21 cellular contexts compared by ENCODE assay signal in genomic region chr13:108095036-108095435, GRCh38.
A peak's percentile ranks its signal among the peaks of the same experiment; 100 is the strongest.
DNase-seq lines count a peak whose midpoint lies in the region; ATAC-seq and TF ChIP-seq lines count a peak whose summit lies in the region.
"Had no signal": no experiment of that assay in that cellular context is flagged by ENCODE, and none has a peak within 500 bp of the region (broad histone marks: within the 10 kb centered on the region; RNA-seq: fewer than 3 reads in every experiment).

No MANE protein-coding gene starts in this region.

- H3K27ac Mint-ChIP-seq in activated naive CD4-positive, alpha-beta T cell treated with anti-CD3 and anti-CD28 coated beads, Interleukin-2, amount 50 U/mL, for 24 hours: peak overlapping the region; percentile 87
- H3K27ac Mint-ChIP-seq in activated naive CD4-positive, alpha-beta T cell treated with anti-CD3 and anti-CD28 coated beads, Interleukin-2, amount 50 U/mL, for 72 hours: no peak overlapping the region
- peak overlapping the region; percentile 83 for H3K27ac Mint-ChIP-seq in CD8-positive, alpha-beta T cell
- peak overlapping the region; percentile 70 to 71 for H3K27ac Mint-ChIP-seq in T-cell
- H3K27ac Mint-ChIP-seq in naive thymus-derived CD4-positive, alpha-beta T cell: peak overlapping the region in 6 of 9 donors; percentile 21 to 69 (median 50)
- H3K27ac Mint-ChIP-seq: CD14-positive monocyte; CD4-positive, alpha-beta memory T cell had no signal

- H3K4me1 Mint-ChIP-seq in activated naive CD4-positive, alpha-beta T cell treated with anti-CD3 and anti-CD28 coated beads, Interleukin-2, amount 50 U/mL, for 24 hours: peaks cover 20% of the 10 kb centered on the region
- H3K4me1 Mint-ChIP-seq in CD8-positive, alpha-beta T cell (ENCODE audit: low read depth): peaks cover 7% of the 10 kb centered on the region
- H3K4me1 Mint-ChIP-seq in T-cell: peaks cover 0 to 11% (median 6%) of the 10 kb centered on the region in 3 donors
- peaks cover 0 to 33% (median 10%) of the 10 kb centered on the region in 7 donors for H3K4me1 Mint-ChIP-seq in naive thymus-derived CD4-positive, alpha-beta T cell
- H3K4me1 Mint-ChIP-seq: CD14-positive monocyte had no signal

- H3K36me3 Mint-ChIP-seq in activated naive CD4-positive, alpha-beta T cell treated with anti-CD3 and anti-CD28 coated beads, Interleukin-2, amount 50 U/mL, for 24 hours: no peaks in the 10 kb centered on the region
- H3K36me3 Mint-ChIP-seq in activated naive CD4-positive, alpha-beta T cell treated with anti-CD3 and anti-CD28 coated beads, Interleukin-2, amount 50 U/mL, for 72 hours: no peaks in the 10 kb centered on the region
- H3K36me3 Mint-ChIP-seq in CD8-positive, alpha-beta T cell: no peaks in the 10 kb centered on the region
- H3K36me3 Mint-ChIP-seq in T-cell: no peaks in the 10 kb centered on the region
- H3K36me3 Mint-ChIP-seq in naive thymus-derived CD4-positive, alpha-beta T cell: no peaks in the 10 kb centered on the region
- H3K36me3 Mint-ChIP-seq: CD14-positive monocyte; CD4-positive, alpha-beta memory T cell had no signal

- H3K4me3 ChIP-seq in CD8-positive, alpha-beta T cell (ENCODE audit: low read depth, low read length): no peak overlapping the region
- H3K4me3 ChIP-seq in naive thymus-derived CD4-positive, alpha-beta T cell (ENCODE audit: low read length): no peak overlapping the region
- H3K4me3 ChIP-seq: A549; BLaER1 treated with 17β-estradiol and CSF1 and Interleukin-3, amounts not matched to agents 10 nM and 100 nM; GM23248 had no signal

- DNase-seq in activated naive CD4-positive, alpha-beta T cell treated with anti-CD3 and anti-CD28 coated beads, Interleukin-2, amount 50 U/mL, for 72 hours (ENCODE audit: low spot score in 2 of 2): no peak
- DNase-seq in CD8-positive, alpha-beta T cell: no peak
- DNase-seq in T-cell (no peak), dermis blood vessel endothelial cell (no peak), hypothalamus (lab: John Stamatoyannopoulos, UW) (no peak)
- DNase-seq in naive thymus-derived CD4-positive, alpha-beta T cell: peak in 4 of 9 donors; percentile 0 to 42 (median 24)
- no peak for DNase-seq in stimulated activated naive CD4-positive, alpha-beta T cell treated with Interleukin-2 at 50 U/mL for 16 hours (lab: John Stamatoyannopoulos, UW)
- DNase-seq: 8988T; ACHN; AML-193; BE2C; Caco-2; CD4-positive, alpha-beta memory T cell; DMS153; DND-41; GM23248; HCEC 1CT had no signal

- POLR2A ChIA-PET in CD8-positive, alpha-beta T cell (lab: Charles Lee): no interaction called here
- POLR2A ChIA-PET in T-cell (lab: Charles Lee): no interaction called here
- POLR2A ChIA-PET in naive thymus-derived CD4-positive, alpha-beta T cell (lab: Charles Lee): no interaction called here

- intact Hi-C loops in CD8-positive, alpha-beta T cell (cut with DNase I, micrococcal nuclease): no loop called here
- intact Hi-C loops in naive thymus-derived CD4-positive, alpha-beta T cell (cut with micrococcal nuclease): no loop called here

- no peak for TF ChIP-seq CTCF in CD8-positive, alpha-beta T cell (IDR thresholded peaks at IDR 0.05)

- no peaks in the 10 kb centered on the region for H3K4me1 ChIP-seq in CD8-positive, alpha-beta T cell (ENCODE audit: insufficient read depth, low read length)
- no peaks in the 10 kb centered on the region for H3K4me1 ChIP-seq in naive thymus-derived CD4-positive, alpha-beta T cell (ENCODE audit: control insufficient read depth in 2 of 2, insufficient read depth in 2 of 2, low read length in 2 of 2)
- H3K4me1 ChIP-seq: A549; BE2C; BLaER1 treated with 17β-estradiol and CSF1 and Interleukin-3, amounts not matched to agents 10 nM and 100 nM had no signal

- H3K9me3 ChIP-seq in CD8-positive, alpha-beta T cell (ENCODE audit: low read length): no peaks in the 10 kb centered on the region
- no peaks in the 10 kb centered on the region for H3K9me3 ChIP-seq in naive thymus-derived CD4-positive, alpha-beta T cell (ENCODE audit: control insufficient read depth in 2 of 3, low read length in 3 of 3)
- H3K9me3 ChIP-seq: A549; BE2C; BLaER1 treated with 17β-estradiol and CSF1 and Interleukin-3, amounts not matched to agents 10 nM and 100 nM; Caco-2 had no signal

- H3K27me3 Mint-ChIP-seq in activated naive CD4-positive, alpha-beta T cell treated with anti-CD3 and anti-CD28 coated beads, Interleukin-2, amount 50 U/mL, for 24 hours: peaks cover 2% of the 10 kb centered on the region
- H3K27me3 Mint-ChIP-seq in CD8-positive, alpha-beta T cell (ENCODE audit: low read depth): peaks cover 3% of the 10 kb centered on the region
- H3K27me3 Mint-ChIP-seq in T-cell: peaks cover 8 to 10% of the 10 kb centered on the region in 2 donors
- peaks cover 0 to 17% (median 0%) of the 10 kb centered on the region in 5 donors for H3K27me3 Mint-ChIP-seq in naive thymus-derived CD4-positive, alpha-beta T cell

- H3K4me3 Mint-ChIP-seq in activated naive CD4-positive, alpha-beta T cell treated with anti-CD3 and anti-CD28 coated beads, Interleukin-2, amount 50 U/mL, for 24 hours: peak overlapping the region; percentile 58
- peak overlapping the region; percentile 40 for H3K4me3 Mint-ChIP-seq in CD8-positive, alpha-beta T cell
- H3K4me3 Mint-ChIP-seq in T-cell: peak overlapping the region in 1 of 3 donors; percentile 27
- H3K4me3 Mint-ChIP-seq in naive thymus-derived CD4-positive, alpha-beta T cell: peak overlapping the region in 6 of 10 donors; percentile 1 to 70 (median 31)
- H3K4me3 Mint-ChIP-seq: CD14-positive monocyte had no signal

- no peak overlapping the region for H3K27ac ChIP-seq in CD8-positive, alpha-beta T cell (ENCODE audit: low read depth, low read length)
- H3K27ac ChIP-seq in naive thymus-derived CD4-positive, alpha-beta T cell (ENCODE audit: low read depth, low read length): no peak overlapping the region
- H3K27ac ChIP-seq: A549; BLaER1 treated with 17β-estradiol and CSF1 and Interleukin-3, amounts not matched to agents 10 nM and 100 nM; GM23248 had no signal

- H3K9me3 Mint-ChIP-seq in activated naive CD4-positive, alpha-beta T cell treated with anti-CD3 and anti-CD28 coated beads, Interleukin-2, amount 50 U/mL, for 24 hours: no peaks in the 10 kb centered on the region
- no peaks in the 10 kb centered on the region for H3K9me3 Mint-ChIP-seq in activated naive CD4-positive, alpha-beta T cell treated with anti-CD3 and anti-CD28 coated beads, Interleukin-2, amount 50 U/mL, for 72 hours
- no peaks in the 10 kb centered on the region for H3K9me3 Mint-ChIP-seq in CD8-positive, alpha-beta T cell
- H3K9me3 Mint-ChIP-seq in T-cell: no peaks in the 10 kb centered on the region
- H3K9me3 Mint-ChIP-seq in naive thymus-derived CD4-positive, alpha-beta T cell: peaks cover 0 to 3% (median 0%) of the 10 kb centered on the region in 11 donors

- H3K27me3 ChIP-seq in CD8-positive, alpha-beta T cell (ENCODE audit: insufficient read depth, low read length): no peaks in the 10 kb centered on the region
- no peaks in the 10 kb centered on the region for H3K27me3 ChIP-seq in naive thymus-derived CD4-positive, alpha-beta T cell (ENCODE audit: control insufficient read depth in 2 of 2, insufficient read depth in 2 of 2, low read length in 2 of 2)
- H3K27me3 ChIP-seq: BE2C; BLaER1 treated with 17β-estradiol and CSF1 and Interleukin-3, amounts not matched to agents 10 nM and 100 nM had no signal

- H3K36me3 ChIP-seq in CD8-positive, alpha-beta T cell (ENCODE audit: insufficient read depth, low read length): no peaks in the 10 kb centered on the region
- no peaks in the 10 kb centered on the region for H3K36me3 ChIP-seq in naive thymus-derived CD4-positive, alpha-beta T cell (ENCODE audit: control insufficient read depth in 2 of 3, insufficient read depth in 3 of 3, low read length in 3 of 3)
- H3K36me3 ChIP-seq: BE2C; BLaER1 treated with 17β-estradiol and CSF1 and Interleukin-3, amounts not matched to agents 10 nM and 100 nM had no signal

- CTCF ChIA-PET in CD8-positive, alpha-beta T cell (lab: Charles Lee): no interaction called here
- CTCF ChIA-PET in T-cell (lab: Charles Lee): no interaction called here
- CTCF ChIA-PET in naive thymus-derived CD4-positive, alpha-beta T cell (lab: Charles Lee): no interaction called here

- no peak for ATAC-seq in activated naive CD4-positive, alpha-beta T cell treated with anti-CD3 and anti-CD28 coated beads, Interleukin-2, amount 50 U/mL, for 72 hours
- ATAC-seq in CD8-positive, alpha-beta T cell: no peak
- ATAC-seq in T-cell (replicated peaks in 1 of 4): peak in 3 of 4 experiments; percentile 43 to 60 (median 46)
- ATAC-seq in naive thymus-derived CD4-positive, alpha-beta T cell: no peak
- ATAC-seq: A549 had no signal

Comparison
In these comparisons a context has a peak if more than half of its experiments do, and no peak if none do; other contexts are left out.
1. H3K27ac Mint-ChIP-seq: peak in activated naive CD4-positive, alpha-beta T cell treated with anti-CD3 and anti-CD28 coated beads, Interleukin-2, amount 50 U/mL, for 24 hours (single experiment), CD8-positive, alpha-beta T cell (single experiment), T-cell (2 of 2) and naive thymus-derived CD4-positive, alpha-beta T cell (6 of 9); none in activated naive CD4-positive, alpha-beta T cell treated with anti-CD3 and anti-CD28 coated beads, Interleukin-2, amount 50 U/mL, for 72 hours (0 of 2).
2. ATAC-seq: peak in T-cell (3 of 4); none in activated naive CD4-positive, alpha-beta T cell treated with anti-CD3 and anti-CD28 coated beads, Interleukin-2, amount 50 U/mL, for 72 hours (0 of 2), CD8-positive, alpha-beta T cell (single experiment) and naive thymus-derived CD4-positive, alpha-beta T cell (single experiment).